In genomic region chr16:5071341-5071680, GRCh38 we compare ENCODE assay signal across 1 cellular context.
TF ChIP-seq lines count a peak whose summit lies in the region.

No MANE protein-coding gene starts in this region.

TF ChIP-seq in endothelial cell of umbilical vein, 7 proteins besides CTCF, POLR2A, EP300 and RAD21:
- TF ChIP-seq POLR2AphosphoS5 (IDR thresholded peaks at IDR 0.05; ENCODE audit: insufficient read depth, low read depth, low read length) (no peak), FOS (IDR thresholded peaks at IDR 0.05; ENCODE audit: borderline replicate concordance, insufficient read depth, low read length) (no peak)
